In genomic region chr22:49960967-49961600, GRCh38 we compare ENCODE assay signal across 8 cellular contexts. TPM values are rescaled to one million over a fixed set of nuclear protein-coding genes. Genes with fewer than 3 reads are reported as not detected.
DNase-seq lines count a peak whose midpoint lies in the region; ATAC-seq and TF ChIP-seq lines count a peak whose summit lies in the region.

No MANE protein-coding gene starts in this region.

- H3K27me3 Mint-ChIP-seq in activated naive CD8-positive, alpha-beta T cell treated with anti-CD3 and anti-CD28 coated beads, Interleukin-2, amount 10 ng/mL, durations not matched to agents 7 days and 5 days, result no peaks in the 10 kb centered on the region

- no peaks in the 10 kb centered on the region for H3F3A ChIP-seq in MM.1S (ENCODE audit: insufficient read depth, low read length)

- H3K79me2 ChIP-seq in MM.1S (ENCODE audit: low read length), result peaks cover 32% of the 10 kb centered on the region
- H3K79me2 ChIP-seq in hepatocyte, result peaks cover 35% of the 10 kb centered on the region

- no peak for TF ChIP-seq CTCF in GM12864 (IDR thresholded peaks at IDR 0.05; ENCODE audit: low read depth, low read length, missing control alignments)
- TF ChIP-seq CTCF in MM.1S (IDR thresholded peaks at IDR 0.05; ENCODE audit: low read length), result no peak
- no peak for TF ChIP-seq CTCF in hepatocyte (IDR thresholded peaks at IDR 0.05; ENCODE audit: poor library complexity)
- no peak for TF ChIP-seq CTCF in sigmoid colon (IDR thresholded peaks at IDR 0.05)

- no peak for TF ChIP-seq EP300 in sigmoid colon (IDR thresholded peaks at IDR 0.05)

- H3K27ac Mint-ChIP-seq in activated naive CD8-positive, alpha-beta T cell treated with anti-CD3 and anti-CD28 coated beads, Interleukin-2, amount 10 ng/mL, durations not matched to agents 7 days and 5 days, result peak overlapping the region; percentile 82

- ATAC-seq in activated naive CD8-positive, alpha-beta T cell treated with anti-CD3 and anti-CD28 coated beads, Interleukin-2, amount 10 ng/mL, durations not matched to agents 7 days and 5 days (ENCODE audit: low read depth), result no peak

- H4K20me1 ChIP-seq in MM.1S (ENCODE audit: insufficient read depth, low read length), result no peaks in the 10 kb centered on the region
- peaks cover 43% of the 10 kb centered on the region for H4K20me1 ChIP-seq in hepatocyte (ENCODE audit: insufficient read depth, poor library complexity, severe bottlenecking)

- H3K4me2 ChIP-seq in MM.1S (ENCODE audit: low read depth, low read length) (peak overlapping the region; percentile 96), hepatocyte (peak overlapping the region; percentile 95)

- H3K4me3 ChIP-seq in GM12864 (ENCODE audit: low read depth, low read length), result peak overlapping the region; percentile 95
- H3K4me3 ChIP-seq in MM.1S (ENCODE audit: low read length), result peak overlapping the region; percentile 94
- H3K4me3 ChIP-seq in hepatocyte, result peak overlapping the region; percentile 96
- H3K4me3 ChIP-seq in sigmoid colon, result peak overlapping the region; percentile 67 to 96 (median 82)

- DNase-seq in GM12864 (ENCODE audit: low read depth), result no peak
- DNase-seq in MM.1S, result peak; percentile 40
- peak; percentile 66 for DNase-seq in activated naive CD8-positive, alpha-beta T cell treated with anti-CD3 and anti-CD28 coated beads, Interleukin-2, amount 10 ng/mL, durations not matched to agents 7 days and 5 days
- peak; percentile 68 for DNase-seq in hepatocyte (ENCODE audit: low spot score)
- DNase-seq in sigmoid colon, result peak; percentile 76
- DNase-seq in NCI-H526 treated with DMSO at 0.1 percent for 48 hours (lab: John Stamatoyannopoulos, UW), result no peak
- no peak for DNase-seq in HT-29 (ENCODE audit: low spot score)
- DNase-seq in NCI-H128 (lab: John Stamatoyannopoulos, UW; ENCODE audit: unreplicated experiment), result no peak

- intact Hi-C loops in sigmoid colon (cut with DNase I), result loop anchor here (1.0 to 10.0 kb wide), 5 partner anchors 25 to 224 kb away; partner anchors contain the start of genes ALG12, BRD1, CRELD2 and TRABD

- H3K4me1 ChIP-seq in MM.1S (ENCODE audit: low read length), result 0 out of 2 replicates have a peak, but pooled peaks cover 9% of the 10 kb centered on the region
- H3K4me1 ChIP-seq in hepatocyte (ENCODE audit: insufficient read depth), result peaks cover 32% of the 10 kb centered on the region
- H3K4me1 ChIP-seq in sigmoid colon, result peaks cover 0 to 54% (median 39%) of the 10 kb centered on the region in 4 donors

- H3K9me2 ChIP-seq in MM.1S (replicated peaks; ENCODE audit: insufficient read depth, low read length) (no peaks in the 10 kb centered on the region), hepatocyte (replicated peaks; ENCODE audit: insufficient read depth) (no peaks in the 10 kb centered on the region)

- peak overlapping the region; percentile 56 for H3K9ac ChIP-seq in MM.1S (ENCODE audit: low read length)

- H3K9me3 ChIP-seq in MM.1S (replicated peaks; ENCODE audit: insufficient read depth, low read length), result no peaks in the 10 kb centered on the region
- H3K9me3 ChIP-seq in hepatocyte (ENCODE audit: low read depth), result no peaks in the 10 kb centered on the region
- no peaks in the 10 kb centered on the region for H3K9me3 ChIP-seq in sigmoid colon

- under 1% methylated on average over 28 of the region's 89 CpGs for WGBS in hepatocyte (ENCODE audit: low lambda C conversion rate, missing lambda C conversion rate)
- 0 to 1% methylated on average over 89 of the region's 89 CpGs for WGBS in sigmoid colon, 2 donors

- TF ChIP-seq POLR2A in sigmoid colon (IDR thresholded peaks at IDR 0.05), result no peak

- H3K27me3 ChIP-seq in MM.1S (replicated peaks; ENCODE audit: insufficient read depth, low read length) (no peaks in the 10 kb centered on the region), hepatocyte (no peaks in the 10 kb centered on the region), sigmoid colon (no peaks in the 10 kb centered on the region)

- no peaks in the 10 kb centered on the region for H3K9me3 Mint-ChIP-seq in activated naive CD8-positive, alpha-beta T cell treated with anti-CD3 and anti-CD28 coated beads, Interleukin-2, amount 10 ng/mL, durations not matched to agents 7 days and 5 days

- H3K4me3 Mint-ChIP-seq in activated naive CD8-positive, alpha-beta T cell treated with anti-CD3 and anti-CD28 coated beads, Interleukin-2, amount 10 ng/mL, durations not matched to agents 7 days and 5 days, result peak overlapping the region; percentile 94

- H2AFZ ChIP-seq in MM.1S (ENCODE audit: low read length) (no peak overlapping the region), hepatocyte (no peak overlapping the region)

- H3K27ac ChIP-seq in MM.1S (ENCODE audit: low read length) (no peak overlapping the region), hepatocyte (peak overlapping the region; percentile 94), sigmoid colon (peak overlapping the region; percentile 89 to 99 (median 96))

- H3K36me3 Mint-ChIP-seq in activated naive CD8-positive, alpha-beta T cell treated with anti-CD3 and anti-CD28 coated beads, Interleukin-2, amount 10 ng/mL, durations not matched to agents 7 days and 5 days, result peaks cover 10% of the 10 kb centered on the region

- 0 out of 2 replicates have a peak, but pooled peaks cover 6% of the 10 kb centered on the region for H3K36me3 ChIP-seq in MM.1S (replicated peaks; ENCODE audit: insufficient read depth, low read length)
- H3K36me3 ChIP-seq in hepatocyte (replicated peaks; ENCODE audit: insufficient read depth, low read depth), result no peaks in the 10 kb centered on the region
- H3K36me3 ChIP-seq in sigmoid colon, result peaks cover 11 to 24% (median 16%) of the 10 kb centered on the region in 4 donors

- H3K4me1 Mint-ChIP-seq in activated naive CD8-positive, alpha-beta T cell treated with anti-CD3 and anti-CD28 coated beads, Interleukin-2, amount 10 ng/mL, durations not matched to agents 7 days and 5 days, result peaks cover 13% of the 10 kb centered on the region

- POLR2A ChIA-PET in activated naive CD8-positive, alpha-beta T cell treated with anti-CD3 and anti-CD28 coated beads, Interleukin-2, amount 10 ng/mL, durations not matched to agents 7 days and 5 days (lab: Charles Lee), result interaction anchor here (0.7 to 4.7 kb wide), 7 partner anchors 10 to 106 kb away, joined by 3 to 50 read pairs (median 11); no protein-coding TSS in a partner anchor

RNA-seq across cellular contexts. Expression of gene PIM3, which starts 0.5 kb away (rescaled TPM):
- total RNA-seq in activated naive CD8-positive, alpha-beta T cell treated with anti-CD3 and anti-CD28 coated beads, Interleukin-2, amount 10 ng/mL, durations not matched to agents 7 days and 5 days, result 10 to 100 TPM; 44.3 to 48.5 TPM
- total RNA-seq in hepatocyte, result 71.8 and 81.1 TPM in 2 replicates
- polyA plus RNA-seq in hepatocyte, result 131 and 138 TPM in 2 replicates
- total RNA-seq in sigmoid colon, result 10 to 100 TPM; 26.3 to 50.0 (median 41.8) TPM
- polyA plus RNA-seq in sigmoid colon, result 100 to 1,000 TPM in 1 of 3 donors, 10 to 100 TPM in 2; 34.8 to 126 (median 60.1) TPM
- total RNA-seq in HT-29 (2014; rRNA removed; shearing (Covaris generic)), result 161 and 183 TPM in 2 replicates

RNA-seq across cellular contexts. Expression of gene CRELD2, which starts 42.6 kb away (rescaled TPM):
- total RNA-seq in activated naive CD8-positive, alpha-beta T cell treated with anti-CD3 and anti-CD28 coated beads, Interleukin-2, amount 10 ng/mL, durations not matched to agents 7 days and 5 days, result 10 to 100 TPM; 40.3 to 41.0 TPM
- total RNA-seq in hepatocyte (61.9 and 79.7 TPM in 2 replicates), sigmoid colon (10 to 100 TPM; 15.5 to 26.5 (median 23.1) TPM)
- polyA plus RNA-seq in hepatocyte (129 and 151 TPM in 2 replicates), sigmoid colon (10 to 100 TPM in 2 of 3 donors, 1 to 10 TPM in 1; 9.2 to 97.7 (median 11.4) TPM)
- total RNA-seq in HT-29 (2014; rRNA removed; shearing (Covaris generic)), result 70.4 and 75.0 TPM in 2 replicates

RNA-seq across cellular contexts. Expression of gene ALG12, which starts 42.8 kb away (rescaled TPM):
- total RNA-seq in activated naive CD8-positive, alpha-beta T cell treated with anti-CD3 and anti-CD28 coated beads, Interleukin-2, amount 10 ng/mL, durations not matched to agents 7 days and 5 days, result 10 to 100 TPM; 18.0 to 20.2 TPM
- total RNA-seq in hepatocyte (22.4 and 30.8 TPM in 2 replicates), sigmoid colon (10 to 100 TPM; 11.4 to 23.9 (median 15.4) TPM)
- polyA plus RNA-seq in hepatocyte (62.6 and 69.6 TPM in 2 replicates), sigmoid colon (10 to 100 TPM in 1 of 3 donors, 1 to 10 TPM in 2; 1.8 to 15.9 (median 2.1) TPM)
- 17.9 and 27.1 TPM in 2 replicates for total RNA-seq in HT-29 (2014; rRNA removed; shearing (Covaris generic))

RNA-seq across cellular contexts. Expression of gene IL17REL, which starts 51.5 kb away (rescaled TPM):
- not detected for total RNA-seq in activated naive CD8-positive, alpha-beta T cell treated with anti-CD3 and anti-CD28 coated beads, Interleukin-2, amount 10 ng/mL, durations not matched to agents 7 days and 5 days
- not detected in 2 replicates for total RNA-seq in hepatocyte
- polyA plus RNA-seq in hepatocyte, result not detected in 2 replicates
- not detected for total RNA-seq in sigmoid colon
- 1 to 10 TPM in 1 of 3 donors, not detected in 2; 1.6 TPM for polyA plus RNA-seq in sigmoid colon
- 0.03 and 0.13 TPM in 2 replicates for total RNA-seq in HT-29 (2014; rRNA removed; shearing (Covaris generic))

Comparison
In these comparisons a context has a peak if more than half of its experiments do, and no peak if none do; other contexts are left out.
1. DNase-seq: peak in MM.1S (single experiment), activated naive CD8-positive, alpha-beta T cell treated with anti-CD3 and anti-CD28 coated beads, Interleukin-2, amount 10 ng/mL, durations not matched to agents 7 days and 5 days (single experiment), hepatocyte (single experiment) and sigmoid colon (single experiment); none in GM12864 (single experiment), NCI-H526 treated with DMSO at 0.1 percent for 48 hours (single experiment), HT-29 (single experiment) and NCI-H128 (single experiment).
2. Peak in every context shown above with its lines, with median percentiles within 50 percentile points of each other: H3K4me3 ChIP-seq.